Comparison of ENCODE assay signal across 8 cellular contexts in genomic region chr4:101527186-101527585, GRCh38.
DNase-seq lines count a peak whose midpoint lies in the region; ATAC-seq and TF ChIP-seq lines count a peak whose summit lies in the region.

No MANE protein-coding gene starts in this region.

- ATAC-seq in GM18868 (IDR thresholded peaks at IDR 0.05; ENCODE audit: unreplicated experiment), result peak; percentile 97
- peak; percentile 81 for ATAC-seq in HG03103 (IDR thresholded peaks at IDR 0.05; ENCODE audit: low read depth, unreplicated experiment)
- ATAC-seq in HG03097 (IDR thresholded peaks at IDR 0.05; ENCODE audit: low FRiP score, unreplicated experiment), result no peak
- no peak for ATAC-seq in GM19455 (IDR thresholded peaks at IDR 0.05; ENCODE audit: unreplicated experiment)

- H3K27ac ChIP-seq in suprapubic skin, result no peak overlapping the region

- no peak for TF ChIP-seq CTCF in suprapubic skin (IDR thresholded peaks at IDR 0.05)

- H3K9me3 ChIP-seq in suprapubic skin, result no peaks in the 10 kb centered on the region

- 62% methylated on average over 2 of the region's 2 CpGs for WGBS in suprapubic skin

- no peak overlapping the region for H3K4me3 ChIP-seq in suprapubic skin

- TF ChIP-seq POLR2A in suprapubic skin (IDR thresholded peaks at IDR 0.05), result no peak

- no peak for TF ChIP-seq EP300 in suprapubic skin (IDR thresholded peaks at IDR 0.05)

- peak in 2 of 3 experiments; percentile 15 to 22 for DNase-seq in activated CD8-positive, alpha-beta memory T cell treated with anti-CD3 and anti-CD28 coated beads for 48 hours (ENCODE audit: low read depth in 2 of 3, low spot score in 2 of 3)
- peak; percentile 10 to 15 for DNase-seq in stimulated activated CD4-positive, alpha-beta T cell treated with anti-CD3 and anti-CD28 coated beads, Interleukin-1b, Interleukin-23, amount 100 ng/mL, for 1 hour (ENCODE audit: low read depth in 2 of 2)
- no peak for DNase-seq in suprapubic skin (ENCODE audit: low spot score in 2 of 2)
- no peak for DNase-seq in NCI-H187 (lab: John Stamatoyannopoulos, UW)

- H3K36me3 ChIP-seq in suprapubic skin, result no peaks in the 10 kb centered on the region

- no peaks in the 10 kb centered on the region for H3K27me3 ChIP-seq in suprapubic skin

- no peaks in the 10 kb centered on the region for H3K4me1 ChIP-seq in suprapubic skin

Comparison
In these comparisons a context has a peak if more than half of its experiments do, and no peak if none do; other contexts are left out.
1. ATAC-seq: peak in GM18868 (single experiment) and HG03103 (single experiment); none in HG03097 (single experiment) and GM19455 (single experiment).
2. DNase-seq: peak in activated CD8-positive, alpha-beta memory T cell treated with anti-CD3 and anti-CD28 coated beads for 48 hours (2 of 3) and stimulated activated CD4-positive, alpha-beta T cell treated with anti-CD3 and anti-CD28 coated beads, Interleukin-1b, Interleukin-23, amount 100 ng/mL, for 1 hour (2 of 2); none in suprapubic skin (0 of 2) and NCI-H187 (0 of 2).